ENCODE assay signal across 1 cellular context in genomic region chr22:31652911-31653684, GRCh38.
TF ChIP-seq lines count a peak whose summit lies in the region.

No MANE protein-coding gene starts in this region.

TF ChIP-seq in HCT116, 20 proteins besides CTCF, POLR2A, EP300 and RAD21 (continued from another document):
- no peak for TF ChIP-seq TCF7L2 (IDR thresholded peaks at IDR 0.05; ENCODE audit: borderline replicate concordance, extremely low read depth, insufficient read depth, insufficient read length)
- no peak for TF ChIP-seq YY1 (IDR thresholded peaks at IDR 0.05; ENCODE audit: extremely low read depth, insufficient replicate concordance, low read depth, low read length)
- no peak for TF ChIP-seq EZH2phosphoT487 (IDR thresholded peaks at IDR 0.05; ENCODE audit: borderline replicate concordance)
- no peak for TF ChIP-seq ZNF274 (IDR thresholded peaks at IDR 0.05; ENCODE audit: low read depth, low read length)
- no peak for TF ChIP-seq EZH2 (IDR thresholded peaks at IDR 0.05)
- no peak for TF ChIP-seq POLR2AphosphoS5 (IDR thresholded peaks at IDR 0.05; ENCODE audit: low read depth, low read length)
- TF ChIP-seq SIN3A (IDR thresholded peaks at IDR 0.05; ENCODE audit: low read depth): no peak
